In genomic region chr20:37881601-37882343, GRCh38 we compare ENCODE assay signal across 32 cellular contexts. TPM values are rescaled to one million over a fixed set of nuclear protein-coding genes. Genes with fewer than 3 reads are reported as not detected.
A peak's percentile ranks its signal among the peaks of the same experiment; 100 is the strongest.
DNase-seq lines count a peak whose midpoint lies in the region; ATAC-seq, FAIRE-seq and TF ChIP-seq lines count a peak whose summit lies in the region.
"Had no signal": no experiment of that assay in that cellular context is flagged by ENCODE, and none has a peak within 500 bp of the region (broad histone marks: within the 10 kb centered on the region; RNA-seq: fewer than 3 reads in every experiment).

No MANE protein-coding gene starts in this region.

- peak; percentile 23 for FAIRE-seq in HTR-8/SVneo (lab: Jason Lieb, UNC)
- FAIRE-seq: endometrium, GM18507 had no signal

- DNase-seq in DMS153 (lab: John Stamatoyannopoulos, UW) = peak; percentile 31
- no peak for DNase-seq in DMS153 treated with DMSO at 0.1 percent for 48 hours (lab: John Stamatoyannopoulos, UW; ENCODE audit: unreplicated experiment)
- no peak for DNase-seq in HTR-8/SVneo (ENCODE audit: insufficient read length, low spot score)
- DNase-seq in T-helper 17 cell = no peak
- no peak for DNase-seq in nephron progenitor cell
- no peak for DNase-seq in HuH-7 (ENCODE audit: low spot score)
- DNase-seq in SIG-M5 treated with dmso at 0.1 percent for 504 hours (lab: John Stamatoyannopoulos, UW; ENCODE audit: unreplicated experiment) = no peak
- DNase-seq in dedifferentiated amniotic fluid mesenchymal stem cell (ENCODE audit: extremely low spot score) = no peak
- DNase-seq: 8988T; activated CD4-positive, alpha-beta T cell treated with anti-CD3 and anti-CD28 coated beads for 4 hours; activated effector memory CD4-positive, alpha-beta T cell treated with anti-CD3 and anti-CD28 coated beads, Interleukin-2, amount 50 U/mL, for 16 hours; activated naive CD8-positive, alpha-beta T cell treated with anti-CD3 and anti-CD28 coated beads for 36 hours; activated T-cell treated with anti-CD3 and anti-CD28 coated beads, Interleukin-2, amount 50 U/mL, for 1 hour; caudate nucleus; CD4-positive, alpha-beta T cell; cortex of kidney; DND-41; hypothalamus; MM.1S; NCI-H1436; NCI-H526 treated with DMSO at 0.1 percent for 48 hours; sigmoid colon; stimulated activated CD4-positive, alpha-beta T cell treated with anti-CD3 and anti-CD28 coated beads, Interleukin-4, amount 100 ng/mL, for 4 hours had no signal

- H3K36me3 Mint-ChIP-seq in T-helper 17 cell (ENCODE audit: low read depth) (no peaks in the 10 kb centered on the region), nephron progenitor cell (ENCODE audit: low read depth) (no peaks in the 10 kb centered on the region)
- H3K36me3 Mint-ChIP-seq: activated naive CD8-positive, alpha-beta T cell treated with anti-CD3 and anti-CD28 coated beads for 36 hours; stimulated activated memory B cell treated with anti-CD40 and anti-IgM and Interleukin-4, amounts not matched to agents 10 μg/mL and 1 μg/mL and 100 μg/mL, for 72 hours had no signal

- H3K4me1 Mint-ChIP-seq in T-helper 17 cell = peaks cover 5% of the 10 kb centered on the region
- peaks cover 65% of the 10 kb centered on the region for H3K4me1 Mint-ChIP-seq in nephron progenitor cell
- H3K4me1 Mint-ChIP-seq: activated naive CD8-positive, alpha-beta T cell treated with anti-CD3 and anti-CD28 coated beads for 36 hours; stimulated activated memory B cell treated with anti-CD40 and anti-IgM and Interleukin-4, amounts not matched to agents 10 μg/mL and 1 μg/mL and 100 μg/mL, for 72 hours had no signal

- H3K4me3 Mint-ChIP-seq in T-helper 17 cell (no peak overlapping the region), nephron progenitor cell (no peak overlapping the region)
- H3K4me3 Mint-ChIP-seq: activated naive CD8-positive, alpha-beta T cell treated with anti-CD3 and anti-CD28 coated beads for 36 hours; CD4-positive, alpha-beta T cell; stimulated activated memory B cell treated with anti-CD40 and anti-IgM and Interleukin-4, amounts not matched to agents 10 μg/mL and 1 μg/mL and 100 μg/mL, for 72 hours; T-helper 1 cell treated with Interleukin-12 subunit alpha and Interleukin-12 subunit beta and Interleukin-4 antibody, amounts not matched to agents 30 μg/mL and 1 μg/mL, for 36 hours had no signal

- H3K9me3 Mint-ChIP-seq in nephron progenitor cell = no peaks in the 10 kb centered on the region
- H3K9me3 Mint-ChIP-seq: activated naive CD8-positive, alpha-beta T cell treated with anti-CD3 and anti-CD28 coated beads for 36 hours; CD4-positive, alpha-beta T cell; stimulated activated memory B cell treated with anti-CD40 and anti-IgM and Interleukin-4, amounts not matched to agents 10 μg/mL and 1 μg/mL and 100 μg/mL, for 72 hours; T-helper 1 cell treated with Interleukin-12 subunit alpha and Interleukin-12 subunit beta and Interleukin-4 antibody, amounts not matched to agents 30 μg/mL and 1 μg/mL, for 36 hours had no signal

- H3K27ac Mint-ChIP-seq in T-helper 17 cell (peak overlapping the region; percentile 68), nephron progenitor cell (peak overlapping the region; percentile 44)
- H3K27ac Mint-ChIP-seq: activated naive CD8-positive, alpha-beta T cell treated with anti-CD3 and anti-CD28 coated beads for 36 hours; CD4-positive, alpha-beta T cell; stimulated activated memory B cell treated with anti-CD40 and anti-IgM and Interleukin-4, amounts not matched to agents 10 μg/mL and 1 μg/mL and 100 μg/mL, for 72 hours; T-helper 1 cell treated with Interleukin-12 subunit alpha and Interleukin-12 subunit beta and Interleukin-4 antibody, amounts not matched to agents 30 μg/mL and 1 μg/mL, for 36 hours had no signal

- peaks cover 6% of the 10 kb centered on the region for H3K27me3 Mint-ChIP-seq in T-helper 17 cell
- H3K27me3 Mint-ChIP-seq in nephron progenitor cell (ENCODE audit: low read depth, poor library complexity) = peaks cover 3% of the 10 kb centered on the region
- H3K27me3 Mint-ChIP-seq: activated naive CD8-positive, alpha-beta T cell treated with anti-CD3 and anti-CD28 coated beads for 36 hours; CD4-positive, alpha-beta T cell; progenitor cell of endocrine pancreas; stimulated activated memory B cell treated with anti-CD40 and anti-IgM and Interleukin-4, amounts not matched to agents 10 μg/mL and 1 μg/mL and 100 μg/mL, for 72 hours had no signal

- no peak for TF ChIP-seq CTCF in nephron progenitor cell (IDR thresholded peaks at IDR 0.05)

- no peak for ATAC-seq in T-helper 17 cell
- ATAC-seq: stimulated activated memory B cell treated with anti-CD40 and anti-IgM and Interleukin-4, amounts not matched to agents 10 μg/mL and 1 μg/mL and 100 μg/mL, for 72 hours had no signal

- no peaks in the 10 kb centered on the region for H3K9me3 ChIP-seq in T-helper 17 cell (ENCODE audit: control insufficient read depth, low read length, poor library complexity, severe bottlenecking)
- H3K9me3 ChIP-seq: ascending aorta, gastroesophageal sphincter, neutrophil, sigmoid colon, suprapubic skin had no signal

RNA-seq across cellular contexts. Expression of gene VSTM2L, which starts 21.2 kb away (rescaled TPM):
- total RNA-seq in T-helper 17 cell = not detected
- total RNA-seq: activated naive CD8-positive, alpha-beta T cell treated with anti-CD3 and anti-CD28 coated beads for 36 hours; CD4-positive, alpha-beta T cell had no signal
